Comparison of ENCODE assay signal across 35 cellular contexts in the genomic region with DNA sequence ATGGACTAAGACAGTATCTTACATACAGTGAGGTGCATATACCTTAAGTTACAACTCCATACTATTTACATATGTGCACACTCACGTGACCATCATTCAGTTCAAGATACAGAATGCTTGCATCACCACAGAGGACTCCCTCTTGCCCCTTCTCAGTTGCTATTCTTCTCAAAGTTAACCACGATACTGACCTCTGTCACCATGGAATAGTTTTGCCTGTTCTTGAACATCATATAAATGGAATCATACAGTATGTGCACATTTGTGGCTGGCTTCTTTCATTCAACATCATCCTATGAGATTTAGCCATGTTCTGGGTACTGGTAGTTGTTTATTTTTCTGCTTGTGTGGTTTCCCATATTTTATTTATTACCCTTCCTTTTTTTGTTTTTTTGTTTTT.
"Had no signal": no experiment of that assay in that cellular context is flagged by ENCODE, and none has a peak within 500 bp of the region (broad histone marks: within the 10 kb centered on the region; RNA-seq: fewer than 3 reads in every experiment).

No MANE protein-coding gene starts in this region.

- DNase-seq: activated CD4-positive, alpha-beta memory T cell treated with anti-CD3 and anti-CD28 coated beads, Interleukin-2, amount 10 ng/mL, durations not matched to agents 7 days and 5 days; activated CD4-positive, alpha-beta T cell treated with anti-CD3 and anti-CD28 coated beads for 1 hour; activated CD4-positive, alpha-beta T cell treated with anti-CD3 and anti-CD28 coated beads for 48 hours; activated CD4-positive, CD25-positive, alpha-beta regulatory T cell; activated CD8-positive, alpha-beta memory T cell treated with anti-CD3 and anti-CD28 coated beads for 24 hours; activated CD8-positive, alpha-beta memory T cell treated with anti-CD3 and anti-CD28 coated beads, Interleukin-2, amount 10 ng/mL, durations not matched to agents 7 days and 5 days; activated effector memory CD4-positive, alpha-beta T cell treated with anti-CD3 and anti-CD28 coated beads, Interleukin-2, amount 50 U/mL, for 16 hours; activated naive CD4-positive, alpha-beta T cell; activated naive CD4-positive, alpha-beta T cell treated with anti-CD3 and anti-CD28 coated beads, Interleukin-2, amount 50 U/mL, for 16 hours; activated naive CD8-positive, alpha-beta T cell treated with anti-CD3 and anti-CD28 coated beads for 36 hours; activated T-cell treated with anti-CD3 and anti-CD28 coated beads, Interleukin-2, amount 50 U/mL, for 48 hours; amygdala; NCI-H1048; NCI-H1105 treated with DMSO at 0.1 percent for 48 hours; NCI-H1436; NCI-H1694; NCI-H1930; NCI-H2081 treated with DMSO at 0.1 percent for 48 hours; NCI-H226; NCI-H446 treated with DMSO at 0.1 percent for 48 hours; NCI-H524; NK-92 treated with Interleukin-12 subunit alpha and Interleukin-12 subunit beta, amount 100 ng/mL, for 24 hours; PC-3; Peyer's patch; RPMI8226; SHP77 treated with DMSO at 0.1 percent for 48 hours; T-helper 1 cell; T-helper 2 cell; T-helper 9 cell; WERI-Rb-1 had no signal

- H3K4me1 ChIP-seq: ascending aorta, breast epithelium, Peyer's patch, SJSA1 had no signal

- H3K27ac ChIP-seq: ascending aorta, breast epithelium, Peyer's patch, SJSA1, WERI-Rb-1 had no signal

- H3K9me3 ChIP-seq: ascending aorta, breast epithelium, Peyer's patch, SJSA1 had no signal

- H3K27me3 ChIP-seq: ascending aorta, breast epithelium, Peyer's patch had no signal

- H3K36me3 ChIP-seq: ascending aorta, breast epithelium, Peyer's patch, SJSA1, WERI-Rb-1 had no signal

- ATAC-seq: activated CD8-positive, alpha-beta memory T cell treated with anti-CD3 and anti-CD28 coated beads, Interleukin-2, amount 10 ng/mL, durations not matched to agents 7 days and 5 days; activated T-helper 17 cell treated with anti-CD3 and anti-CD28 coated beads, Interleukin-2, amount 50 U/mL, for 72 hours; PC-3; SK-N-SH treated with all-trans-retinoic acid at 6 μM for 48 hours had no signal

- H3K4me3 ChIP-seq: ascending aorta, breast epithelium, Peyer's patch, SJSA1 had no signal
